20 cellular contexts compared by ENCODE assay signal in the genomic region with DNA sequence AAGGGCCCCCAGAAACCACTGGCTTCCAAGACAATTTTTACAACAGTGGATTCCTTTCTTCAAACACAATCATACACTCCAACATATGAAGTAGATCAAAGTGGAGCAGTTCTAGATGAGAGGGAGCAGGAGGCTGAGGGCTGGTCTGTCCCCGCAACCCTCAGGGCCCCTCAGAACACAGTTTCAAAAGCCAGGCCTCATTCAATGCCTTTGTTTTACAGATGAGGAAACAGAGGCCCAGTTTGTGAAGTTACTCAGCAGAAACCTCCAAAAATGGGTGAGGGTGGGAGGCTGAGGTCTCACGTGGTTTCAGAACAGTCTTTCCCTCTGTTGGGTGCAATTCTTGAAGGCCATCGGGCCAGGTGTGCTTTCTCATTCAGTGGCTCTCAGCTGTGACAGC.
DNase-seq lines count a peak whose midpoint lies in the region; ATAC-seq, FAIRE-seq and TF ChIP-seq lines count a peak whose summit lies in the region.
"Had no signal": no experiment of that assay in that cellular context is flagged by ENCODE, and none has a peak within 500 bp of the region (broad histone marks: within the 10 kb centered on the region; RNA-seq: fewer than 3 reads in every experiment).

No MANE protein-coding gene starts in this region.

- ATAC-seq in GM12878 (no peak), GM18519 (IDR thresholded peaks at IDR 0.05; ENCODE audit: low FRiP score, unreplicated experiment) (no peak)

- H3K27ac ChIP-seq in GM12878 (ENCODE audit: control insufficient read depth, insufficient read depth): no peak overlapping the region
- no peak overlapping the region for H3K27ac ChIP-seq in neuronal stem cell (replicated peaks; ENCODE audit: low read length)

- no peak overlapping the region for H4K91ac ChIP-seq in neuronal stem cell (ENCODE audit: low read depth, low read length, poor library complexity)

- 25% methylated on average over 3 of the region's 3 CpGs for WGBS in GM12878 (ENCODE audit: insufficient coverage, insufficient replicate concordance, low lambda C conversion rate, missing lambda C conversion rate)
- no CpG with 5 or more reads among the region's 3 CpGs for WGBS in neuronal stem cell (ENCODE audit: extremely low coverage in 2 of 2, insufficient read length in 2 of 2, insufficient replicate concordance in 1 of 2), 2 donors

- TF ChIP-seq RAD21 in GM12878 (IDR thresholded peaks at IDR 0.05; ENCODE audit: insufficient read depth, low read depth, low read length): no peak

- no peak overlapping the region for H3K4ac ChIP-seq in neuronal stem cell (ENCODE audit: low read length)

- H3K79me2 ChIP-seq in GM12878 (ENCODE audit: control insufficient read depth, insufficient read depth, low read length): no peaks in the 10 kb centered on the region

- no peak overlapping the region for H4K8ac ChIP-seq in neuronal stem cell (ENCODE audit: low read depth, low read length)

- peaks cover 3% of the 10 kb centered on the region for H3K4me1 ChIP-seq in GM12878 (ENCODE audit: control insufficient read depth, insufficient read depth, low read length)
- peaks cover 10 to 20% of the 10 kb centered on the region in 2 donors for H3K4me1 ChIP-seq in neuronal stem cell (ENCODE audit: control insufficient read depth in 2 of 2, insufficient read depth in 1 of 2, low read depth in 1 of 2, low read length in 2 of 2)
- H3K4me1 ChIP-seq: Caco-2 had no signal

- no peak overlapping the region for H2BK5ac ChIP-seq in neuronal stem cell (ENCODE audit: low read length)

- no peak for TF ChIP-seq EP300 in GM12878 (IDR thresholded peaks at IDR 0.05; ENCODE audit: borderline replicate concordance in 1 of 2, control insufficient read depth in 1 of 2, low read depth in 2 of 2, low read length in 2 of 2)

- no peak overlapping the region for H2AFZ ChIP-seq in GM12878 (ENCODE audit: control insufficient read depth, low read depth, low read length)
- peak overlapping the region; percentile 96 for H2AFZ ChIP-seq in neuronal stem cell (ENCODE audit: low read length)

- POLR2A ChIA-PET in GM12878 (lab: Charles Lee): no interaction called here

- TF ChIP-seq CTCF in GM12878 (IDR thresholded peaks at IDR 0.05 in 2 of 3, conservative IDR thresholded peaks at IDR 0.05 in 1 of 3; ENCODE audit: control insufficient read depth in 2 of 3, extremely low read depth in 1 of 3, insufficient read depth in 1 of 3, low read depth in 3 of 3, low read length in 3 of 3): no peak

- no peak overlapping the region for H3K9ac ChIP-seq in GM12878 (ENCODE audit: control insufficient read depth, insufficient read depth, low read length)
- no peak overlapping the region for H3K9ac ChIP-seq in neuronal stem cell (ENCODE audit: low read depth, low read length, poor library complexity)

- peak overlapping the region; percentile 25 for H2BK12ac ChIP-seq in neuronal stem cell (ENCODE audit: low read length)

- no peak overlapping the region for H3K18ac ChIP-seq in neuronal stem cell (ENCODE audit: low read length)

- no peaks in the 10 kb centered on the region for H3K36me3 ChIP-seq in GM12878 (ENCODE audit: control insufficient read depth in 2 of 2, insufficient read depth in 2 of 2, low read length in 1 of 2)
- no peaks in the 10 kb centered on the region for H3K36me3 ChIP-seq in neuronal stem cell (replicated peaks in 1 of 2; ENCODE audit: control insufficient read depth in 2 of 2, insufficient read depth in 2 of 2, low read length in 2 of 2)

- no peak overlapping the region for H2BK15ac ChIP-seq in neuronal stem cell (ENCODE audit: low read length)

- peak overlapping the region; percentile 43 for H3K14ac ChIP-seq in neuronal stem cell (ENCODE audit: low read length)

- no peaks in the 10 kb centered on the region; the same call in 1 of the 3 replicates for H3K9me3 ChIP-seq in GM12878 (replicated peaks; ENCODE audit: control insufficient read depth, insufficient read depth, low read length)
- H3K9me3 ChIP-seq in neuronal stem cell (replicated peaks in 1 of 2; ENCODE audit: control insufficient read depth in 2 of 2, insufficient read depth in 1 of 2, low read depth in 1 of 2, low read length in 2 of 2): peaks cover 7 to 8% of the 10 kb centered on the region in 2 donors
- H3K9me3 ChIP-seq: Caco-2 had no signal

- peak overlapping the region; percentile 33 for H2AK5ac ChIP-seq in neuronal stem cell (ENCODE audit: low read depth, low read length)

- SMC1A ChIA-PET in GM12878 (lab: Charles Lee; ENCODE audit: uncharacterized antibody, unreplicated experiment): no interaction called here

- BruUV-seq in GM12878 (replicated peaks; lab: Mats Ljungman, UMichigan): no TSS peak

- H3K4me2 ChIP-seq in GM12878 (ENCODE audit: control insufficient read depth, insufficient read depth) (no peak overlapping the region), neuronal stem cell (ENCODE audit: insufficient read depth, low read length, poor library complexity, severe bottlenecking) (no peak overlapping the region)

- DNase-seq in NCI-H187 treated with DMSO at 0.1 percent for 48 hours (lab: John Stamatoyannopoulos, UW): peak; percentile 39
- no peak for DNase-seq in NCI-H187 (lab: John Stamatoyannopoulos, UW)
- DNase-seq in GM12891 (ENCODE audit: insufficient read length, low spot score): no peak
- no peak for DNase-seq in GM12878 (ENCODE audit: low read depth, low spot score)
- no peak for DNase-seq in neuronal stem cell (ENCODE audit: low spot score)
- no peak for DNase-seq in NCI-H128 (lab: John Stamatoyannopoulos, UW; ENCODE audit: unreplicated experiment)
- no peak for DNase-seq in NCI-H2227 treated with DMSO at 0.1 percent for 48 hours (lab: John Stamatoyannopoulos, UW)
- DNase-seq: 8988T, Caco-2, GF-D8, HFFc6, KG1, NCI-H1105 treated with DMSO at 0.1 percent for 48 hours, NCI-H1694 treated with DMSO at 0.1 percent for 48 hours, NCI-H2171, NCI-H748 treated with DMSO at 0.1 percent for 48 hours, Right ventricle myocardium superior had no signal

- no peak overlapping the region for H2BK120ac ChIP-seq in neuronal stem cell (ENCODE audit: low read depth, low read length)

- H4K20me1 ChIP-seq in GM12878 (ENCODE audit: control insufficient read depth, insufficient read depth): no peaks in the 10 kb centered on the region

- intact Hi-C loops in GM12878 (cut with micrococcal nuclease; ENCODE audit: unreplicated experiment): no loop called here

- H3K27me3 ChIP-seq in GM12878 (replicated peaks in 1 of 2; ENCODE audit: control insufficient read depth in 2 of 2, insufficient read depth in 2 of 2, low read length in 1 of 2): no peaks in the 10 kb centered on the region
- peaks cover 0 to 2% (median 0%) of the 10 kb centered on the region in 3 experiments for H3K27me3 ChIP-seq in neuronal stem cell (ENCODE audit: control insufficient read depth in 3 of 3, insufficient read depth in 3 of 3, low read depth in 1 of 3, low read length in 3 of 3)

- CTCF ChIA-PET in GM12878 (lab: Yijun Ruan, JAX): interaction anchor here (1.3 to 1.5 kb wide), 2 partner anchors 14 to 179 kb away, joined by 4 to 8 read pairs; no protein-coding TSS in a partner anchor

- H3K79me1 ChIP-seq in neuronal stem cell (ENCODE audit: low read depth, low read length): no peaks in the 10 kb centered on the region

- no peak overlapping the region for H3K23ac ChIP-seq in neuronal stem cell (ENCODE audit: low read depth, low read length, poor library complexity)

- FAIRE-seq in GM12891 (lab: Jason Lieb, UNC): peak; percentile 48
- no peak for FAIRE-seq in GM12878 (lab: Jason Lieb, UNC)
- FAIRE-seq: H54, RCC 7860 had no signal

- in situ Hi-C loops in GM12878 (cut with MboI): loop anchor here (10.0 kb wide), 1 partner anchor 356 kb away; no protein-coding TSS in a partner anchor

- H3K4me3 ChIP-seq in GM12878 (no peak overlapping the region), neuronal stem cell (ENCODE audit: low read length in 2 of 2) (no peak overlapping the region)

- RAD21 ChIA-PET in GM12878 (lab: Charles Lee; ENCODE audit: unreplicated experiment): no interaction called here

- TF ChIP-seq POLR2A in GM12891 (IDR thresholded peaks at IDR 0.05; ENCODE audit: low read depth, low read length) (no peak), GM12878 (IDR thresholded peaks at IDR 0.05; ENCODE audit: low read depth, low read length) (no peak)

TF ChIP-seq in GM12891, 5 proteins besides CTCF, POLR2A, EP300 and RAD21:
- TF ChIP-seq POLR2AphosphoS5 (IDR thresholded peaks at IDR 0.05; ENCODE audit: low read depth, low read length) (no peak), POU2F2 (IDR thresholded peaks at IDR 0.05; ENCODE audit: low read depth, low read length) (no peak), PAX5 (IDR thresholded peaks at IDR 0.05; ENCODE audit: insufficient read depth, low read length, severe bottlenecking) (no peak), TAF1 (IDR thresholded peaks at IDR 0.05; ENCODE audit: low read depth, low read length) (no peak), SPI1 (IDR thresholded peaks at IDR 0.05; ENCODE audit: low read depth, low read length) (no peak)

TF ChIP-seq in GM12878, 131 proteins besides CTCF, POLR2A, EP300 and RAD21:
- TF ChIP-seq ESRRA (IDR thresholded peaks at IDR 0.05; ENCODE audit: low read length) (no peak), TCF3 (IDR thresholded peaks at IDR 0.05; ENCODE audit: borderline replicate concordance, insufficient read depth, low read depth, low read length) (0 out of 2 replicates have a peak, but pooled peaks have one; percentile 30)
